Comparison of ENCODE assay signal across 13 cellular contexts in genomic region chr1:9715536-9716226, GRCh38.
DNase-seq lines count a peak whose midpoint lies in the region; ATAC-seq lines count a peak whose summit lies in the region.
"Had no signal": no experiment of that assay in that cellular context is flagged by ENCODE, and none has a peak within 500 bp of the region (broad histone marks: within the 10 kb centered on the region; RNA-seq: fewer than 3 reads in every experiment).

No MANE protein-coding gene starts in this region.

- H3K4me3 Mint-ChIP-seq in activated CD4-positive, alpha-beta memory T cell treated with anti-CD3 and anti-CD28 coated beads for 36 hours = peak overlapping the region; percentile 87
- peak overlapping the region; percentile 90 for H3K4me3 Mint-ChIP-seq in activated naive CD8-positive, alpha-beta T cell treated with anti-CD3 and anti-CD28 coated beads for 36 hours

- peak; percentile 73 for DNase-seq in activated CD4-positive, alpha-beta memory T cell treated with anti-CD3 and anti-CD28 coated beads for 36 hours
- peak; percentile 73 for DNase-seq in activated naive CD8-positive, alpha-beta T cell treated with anti-CD3 and anti-CD28 coated beads for 36 hours
- peak; percentile 27 for DNase-seq in stimulated activated CD8-positive, alpha-beta memory T cell treated with anti-CD3 and anti-CD28 coated beads, Interleukin-15, amount 100 ng/mL, for 1 hour (ENCODE audit: low read depth)
- DNase-seq in SW480 (ENCODE audit: low spot score) (no peak), NCI-H146 treated with DMSO at 0.1 percent for 48 hours (lab: John Stamatoyannopoulos, UW; ENCODE audit: unreplicated experiment) (no peak), kidney tubule cell (ENCODE audit: low spot score) (no peak)
- DNase-seq: COR-L47, IMR-90, NCI-H2171 had no signal

- H3K4me1 Mint-ChIP-seq in activated CD4-positive, alpha-beta memory T cell treated with anti-CD3 and anti-CD28 coated beads for 36 hours (ENCODE audit: low read depth) = peaks cover 60% of the 10 kb centered on the region
- peaks cover 64% of the 10 kb centered on the region for H3K4me1 Mint-ChIP-seq in activated naive CD8-positive, alpha-beta T cell treated with anti-CD3 and anti-CD28 coated beads for 36 hours

- no peaks in the 10 kb centered on the region for H3K27me3 Mint-ChIP-seq in activated CD4-positive, alpha-beta memory T cell treated with anti-CD3 and anti-CD28 coated beads for 36 hours
- H3K27me3 Mint-ChIP-seq in activated naive CD8-positive, alpha-beta T cell treated with anti-CD3 and anti-CD28 coated beads for 36 hours = peaks cover 6% of the 10 kb centered on the region

- H3K9me3 Mint-ChIP-seq in activated CD4-positive, alpha-beta memory T cell treated with anti-CD3 and anti-CD28 coated beads for 36 hours = no peaks in the 10 kb centered on the region
- H3K9me3 Mint-ChIP-seq in activated naive CD8-positive, alpha-beta T cell treated with anti-CD3 and anti-CD28 coated beads for 36 hours = no peaks in the 10 kb centered on the region

- POLR2A ChIA-PET in activated CD4-positive, alpha-beta memory T cell treated with anti-CD3 and anti-CD28 coated beads for 36 hours (lab: Charles Lee) = interaction anchor here (0.8 to 4.3 kb wide), 8 partner anchors 13 to 89 kb away, joined by 3 to 27 read pairs (median 4); no protein-coding TSS in a partner anchor

- H3K27ac Mint-ChIP-seq in activated CD4-positive, alpha-beta memory T cell treated with anti-CD3 and anti-CD28 coated beads for 36 hours = peak overlapping the region; percentile 94
- peak overlapping the region; percentile 98 for H3K27ac Mint-ChIP-seq in activated naive CD8-positive, alpha-beta T cell treated with anti-CD3 and anti-CD28 coated beads for 36 hours

- intact Hi-C loops in activated CD4-positive, alpha-beta memory T cell treated with anti-CD3 and anti-CD28 coated beads for 36 hours (cut with micrococcal nuclease) = loop anchor here (2.0 to 5.0 kb wide), 4 partner anchors 29 to 197 kb away; partner anchors contain the start of gene CTNNBIP1

- H3K36me3 Mint-ChIP-seq in activated CD4-positive, alpha-beta memory T cell treated with anti-CD3 and anti-CD28 coated beads for 36 hours = peaks cover 49% of the 10 kb centered on the region
- H3K36me3 Mint-ChIP-seq in activated naive CD8-positive, alpha-beta T cell treated with anti-CD3 and anti-CD28 coated beads for 36 hours = peaks cover 61% of the 10 kb centered on the region

- no peaks in the 10 kb centered on the region for H3K9me3 ChIP-seq in KOPT-K1 (ENCODE audit: insufficient read depth, low read length, poor library complexity, severe bottlenecking)

- peak overlapping the region; percentile 100 for H3K27ac ChIP-seq in KOPT-K1 (ENCODE audit: low read depth, low read length, poor library complexity, severe bottlenecking)
- H3K27ac ChIP-seq: RWPE1, VCaP had no signal

- H3K36me3 ChIP-seq in KOPT-K1 (ENCODE audit: insufficient read depth, low read length) = peaks cover 70% of the 10 kb centered on the region

- CTCF ChIA-PET in activated CD4-positive, alpha-beta memory T cell treated with anti-CD3 and anti-CD28 coated beads for 36 hours (lab: Charles Lee) = interaction anchor here (0.9 to 4.8 kb wide), 6 partner anchors 9 to 105 kb away, joined by 4 to 60 read pairs (median 6); partner anchors contain the start of gene PIK3CD

- ATAC-seq in HG02970 (IDR thresholded peaks at IDR 0.05; ENCODE audit: low FRiP score, unreplicated experiment) = no peak

Comparison
In these comparisons a context has a peak if more than half of its experiments do, and no peak if none do; other contexts are left out.
1. DNase-seq: peak in activated CD4-positive, alpha-beta memory T cell treated with anti-CD3 and anti-CD28 coated beads for 36 hours (single experiment), activated naive CD8-positive, alpha-beta T cell treated with anti-CD3 and anti-CD28 coated beads for 36 hours (single experiment) and stimulated activated CD8-positive, alpha-beta memory T cell treated with anti-CD3 and anti-CD28 coated beads, Interleukin-15, amount 100 ng/mL, for 1 hour (single experiment); none in SW480 (single experiment), NCI-H146 treated with DMSO at 0.1 percent for 48 hours (single experiment) and kidney tubule cell (single experiment).